21 cellular contexts compared by ENCODE assay signal in genomic region chr20:16189371-16189770, GRCh38.
DNase-seq lines count a peak whose midpoint lies in the region; ATAC-seq and TF ChIP-seq lines count a peak whose summit lies in the region.
"Had no signal": no experiment of that assay in that cellular context is flagged by ENCODE, and none has a peak within 500 bp of the region (broad histone marks: within the 10 kb centered on the region; RNA-seq: fewer than 3 reads in every experiment).

No MANE protein-coding gene starts in this region.

- H3K27ac Mint-ChIP-seq in neural progenitor cell (no peak overlapping the region), MCF 10A (ENCODE audit: low read depth, unreplicated experiment) (no peak overlapping the region)
- H3K27ac Mint-ChIP-seq: CD14-positive monocyte; CD4-positive, alpha-beta memory T cell; HFFc6 had no signal

- H3K9ac ChIP-seq in neural progenitor cell: no peak overlapping the region
- H3K9ac ChIP-seq: BLaER1 had no signal

- no peaks in the 10 kb centered on the region for H4K20me1 ChIP-seq in neural progenitor cell (ENCODE audit: low read depth)
- H4K20me1 ChIP-seq: BLaER1 had no signal

- WGBS in psoas muscle, 3 donors: 38 to 53% (median 43%) methylated on average over 4 of the region's 4 CpGs

- no peak overlapping the region for H2AFZ ChIP-seq in neural progenitor cell (replicated peaks)

- peaks cover 11% of the 10 kb centered on the region for H3K9me3 Mint-ChIP-seq in neural progenitor cell
- peaks cover 7% of the 10 kb centered on the region for H3K9me3 Mint-ChIP-seq in MCF 10A (ENCODE audit: unreplicated experiment)

- H3K4me3 ChIP-seq in neural progenitor cell (no peak overlapping the region), psoas muscle (no peak overlapping the region)
- H3K4me3 ChIP-seq: BLaER1 had no signal

- no peaks in the 10 kb centered on the region for H3K4me1 Mint-ChIP-seq in neural progenitor cell
- no peaks in the 10 kb centered on the region for H3K4me1 Mint-ChIP-seq in MCF 10A (ENCODE audit: insufficient read depth, unreplicated experiment)
- H3K4me1 Mint-ChIP-seq: CD14-positive monocyte had no signal

- CTCF ChIA-PET in MCF 10A (lab: Yijun Ruan, JAX): interaction anchor here (0.6 to 0.7 kb wide), 2 partner anchors 10 to 676 kb away, joined by 3 read pairs; no protein-coding TSS in a partner anchor

- no TSS peak for BruUV-seq in MCF 10A (replicated peaks; lab: Mats Ljungman, UMichigan)

- ATAC-seq in psoas muscle: no peak
- ATAC-seq: HCT116 had no signal

- peaks cover 13% of the 10 kb centered on the region for H3K4me1 ChIP-seq in neural progenitor cell
- H3K4me1 ChIP-seq in psoas muscle: no peaks in the 10 kb centered on the region
- H3K4me1 ChIP-seq: BLaER1 had no signal

- peak; percentile 80 to 95 for DNase-seq in NCI-H524 (lab: John Stamatoyannopoulos, UW)
- DNase-seq in SK-N-DZ (ENCODE audit: low spot score): peak; percentile 20
- DNase-seq in neural progenitor cell (ENCODE audit: low spot score): peak; percentile 57
- no peak for DNase-seq in MCF 10A (ENCODE audit: unreplicated experiment)
- no peak for DNase-seq in GM19238 (ENCODE audit: insufficient read length, low spot score)
- DNase-seq in psoas muscle: no peak
- no peak for DNase-seq in posterior vena cava (ENCODE audit: low spot score)
- DNase-seq: 8988T; Calu3; CD4-positive, alpha-beta memory T cell; DMS 273 treated with DMSO at 0.1 percent for 48 hours; DMS53; DND-41; EL; GOT3; H7; HFFc6 had no signal

- H3K79me2 ChIP-seq in neural progenitor cell (ENCODE audit: low read depth): no peaks in the 10 kb centered on the region

- H3K27me3 Mint-ChIP-seq in neural progenitor cell (ENCODE audit: insufficient read depth, low read depth) (peaks cover 4% of the 10 kb centered on the region), MCF 10A (ENCODE audit: insufficient read depth, unreplicated experiment) (no peaks in the 10 kb centered on the region)

- TF ChIP-seq CTCF in neural progenitor cell (IDR thresholded peaks at IDR 0.05) (no peak), MCF 10A (IDR thresholded peaks at IDR 0.05; ENCODE audit: unreplicated experiment) (no peak), psoas muscle (IDR thresholded peaks at IDR 0.05) (no peak)

- H3K27me3 ChIP-seq in neural progenitor cell: no peaks in the 10 kb centered on the region
- H3K27me3 ChIP-seq in psoas muscle (ENCODE audit: insufficient read depth in 3 of 3, low read length in 2 of 3): no peaks in the 10 kb centered on the region
- H3K27me3 ChIP-seq: BLaER1 had no signal

- H3K4me3 Mint-ChIP-seq in neural progenitor cell (no peak overlapping the region), MCF 10A (ENCODE audit: unreplicated experiment) (no peak overlapping the region)
- H3K4me3 Mint-ChIP-seq: CD14-positive monocyte; CD4-positive, alpha-beta memory T cell; HFFc6 had no signal

- H3K9me3 ChIP-seq in neural progenitor cell (ENCODE audit: low read depth): no peaks in the 10 kb centered on the region
- H3K9me3 ChIP-seq in psoas muscle: no peaks in the 10 kb centered on the region

- H3K36me3 ChIP-seq in neural progenitor cell: no peaks in the 10 kb centered on the region
- no peaks in the 10 kb centered on the region for H3K36me3 ChIP-seq in psoas muscle (ENCODE audit: insufficient read depth in 1 of 2, low read depth in 1 of 2)
- H3K36me3 ChIP-seq: BLaER1 had no signal

- peaks cover 18% of the 10 kb centered on the region for H3F3A ChIP-seq in neural progenitor cell (ENCODE audit: low read depth)

- H3K27ac ChIP-seq in neural progenitor cell (no peak overlapping the region), psoas muscle (no peak overlapping the region)
- H3K27ac ChIP-seq: BLaER1, HL-60 had no signal

- H3K36me3 Mint-ChIP-seq in neural progenitor cell: no peaks in the 10 kb centered on the region
- H3K36me3 Mint-ChIP-seq in MCF 10A (ENCODE audit: insufficient read depth, unreplicated experiment): no peaks in the 10 kb centered on the region
- H3K36me3 Mint-ChIP-seq: CD14-positive monocyte; CD4-positive, alpha-beta memory T cell had no signal

- peak overlapping the region; percentile 19 for H3K4me2 ChIP-seq in neural progenitor cell
- H3K4me2 ChIP-seq: BLaER1 had no signal

- POLR2A ChIA-PET in MCF 10A (lab: Yijun Ruan, JAX): no interaction called here

- intact Hi-C loops in MCF 10A (cut with micrococcal nuclease) (no loop called here), psoas muscle (cut with DNase I) (no loop called here), posterior vena cava (cut with DNase I) (no loop called here)

Comparison
In these comparisons a context has a peak if more than half of its experiments do, and no peak if none do; other contexts are left out.
1. DNase-seq: peak in NCI-H524 (2 of 2), SK-N-DZ (single experiment) and neural progenitor cell (single experiment); none in MCF 10A (single experiment), GM19238 (single experiment), psoas muscle (0 of 2) and posterior vena cava (single experiment).